In genomic region chr1:110004583-110004982, GRCh38 we compare ENCODE assay signal across 9 cellular contexts. TPM values are rescaled to one million over a fixed set of nuclear protein-coding genes. Genes with fewer than 3 reads are reported as not detected.
DNase-seq lines count a peak whose midpoint lies in the region; ATAC-seq, FAIRE-seq and TF ChIP-seq lines count a peak whose summit lies in the region.
"Had no signal": no experiment of that assay in that cellular context is flagged by ENCODE, and none has a peak within 500 bp of the region (broad histone marks: within the 10 kb centered on the region; RNA-seq: fewer than 3 reads in every experiment).

No MANE protein-coding gene starts in this region.

- H3K79me2 ChIP-seq in H1 (ENCODE audit: control insufficient read depth in 1 of 2, insufficient read depth in 2 of 2, low read length in 2 of 2) (peaks cover 0 to 44% of the 10 kb centered on the region in 2 experiments; a peak in 2 of 4 replicates), osteoblast (ENCODE audit: insufficient read depth, low read length) (peaks cover 73% of the 10 kb centered on the region)

- H3K27ac Mint-ChIP-seq in CD4-positive, alpha-beta T cell: no peak overlapping the region
- H3K27ac Mint-ChIP-seq in stimulated activated naive B cell treated with anti-CD40 and anti-IgM and Interleukin-4, amounts not matched to agents 10 μg/mL and 1 μg/mL and 100 μg/mL, for 72 hours: no peak overlapping the region
- H3K27ac Mint-ChIP-seq in glutamatergic neuron (ENCODE audit: unreplicated experiment): no peak overlapping the region

- H3K14ac ChIP-seq in H1 (ENCODE audit: insufficient read length): no peak overlapping the region

- TF ChIP-seq POLR2A in NB4 (IDR thresholded peaks at IDR 0.05; ENCODE audit: extremely low read depth, insufficient read length): no peak
- no peak for TF ChIP-seq POLR2A in H1 (IDR thresholded peaks at IDR 0.05; ENCODE audit: control extremely low read depth in 1 of 2, low read depth in 2 of 2, low read length in 2 of 2)

- H3K4me1 ChIP-seq in H1 (replicated peaks in 1 of 4; ENCODE audit: control insufficient read depth in 3 of 4, insufficient read depth in 4 of 4, low read length in 3 of 4) (peaks cover 9 to 25% (median 19%) of the 10 kb centered on the region in 4 experiments; a peak in 6 of 7 replicates), osteoblast (ENCODE audit: insufficient read depth, low read length) (peaks cover 48% of the 10 kb centered on the region)

- TF ChIP-seq CTCF in CD4-positive, alpha-beta T cell (IDR thresholded peaks at IDR 0.05): no peak
- no peak for TF ChIP-seq CTCF in NB4 (IDR thresholded peaks at IDR 0.05; ENCODE audit: low read depth, low read length)
- TF ChIP-seq CTCF in H1 (IDR thresholded peaks at IDR 0.05; ENCODE audit: control extremely low read depth in 1 of 3, insufficient read depth in 1 of 3, low read depth in 1 of 3, low read length in 3 of 3): no peak
- no peak for TF ChIP-seq CTCF in osteoblast (IDR thresholded peaks at IDR 0.05; ENCODE audit: extremely low read depth, low read depth, low read length)
- TF ChIP-seq CTCF in glutamatergic neuron (IDR thresholded peaks at IDR 0.05; ENCODE audit: partially characterized antibody, unreplicated experiment): no peak

- no peak overlapping the region for H2BK20ac ChIP-seq in H1 (ENCODE audit: low read length)

- no peak for TF ChIP-seq EP300 in H1 (IDR thresholded peaks at IDR 0.05; ENCODE audit: borderline replicate concordance in 1 of 2, low read depth in 2 of 2, low read length in 2 of 2)

- intact Hi-C loops in CD4-positive, alpha-beta T cell (cut with DNase I, micrococcal nuclease): no loop called here

- H2BK5ac ChIP-seq in H1 (ENCODE audit: low read depth, low read length): 0 out of 2 replicates have a peak overlapping the region, but pooled peaks have one; percentile 62

- POLR2A ChIA-PET in CD4-positive, alpha-beta T cell (lab: Charles Lee): interaction anchor here (1.4 kb wide), 1 partner anchor 20 kb away, joined by 7 read pairs; the partner anchor contains the start of gene AHCYL1
- POLR2A ChIA-PET in H1 (lab: Charles Lee; ENCODE audit: partially characterized antibody): interaction anchor here (1.4 to 1.9 kb wide), 3 partner anchors 9 to 20 kb away, joined by 3 to 9 read pairs (median 5); partner anchors contain the start of gene AHCYL1

- WGBS in H1 (ENCODE audit: extremely low coverage in 1 of 2, insufficient coverage in 1 of 2, insufficient read length in 1 of 2, insufficient replicate concordance in 2 of 2, low coverage in 1 of 2, low lambda C conversion rate in 2 of 2, missing lambda C conversion rate in 1 of 2), 2 experiments: 88% methylated on average over 1 of the region's 1 CpG; no CpG with 5 or more reads in 1 of the 2 experiments

- DNase-seq in CD4-positive, alpha-beta T cell: no peak
- DNase-seq in NB4 (ENCODE audit: low read depth) (no peak), H1 (ENCODE audit: low read depth in 1 of 2, low spot score in 2 of 2) (no peak), osteoblast (ENCODE audit: insufficient read length, low spot score, missing footprints) (no peak), UCSD-AML1 (lab: John Stamatoyannopoulos, UW; ENCODE audit: unreplicated experiment) (no peak), glutamatergic neuron (no peak), NCI-H226 (no peak)
- no peak for DNase-seq in stimulated activated naive B cell treated with anti-CD40 and anti-IgM and Interleukin-4, amounts not matched to agents 10 μg/mL and 1 μg/mL and 100 μg/mL, for 72 hours

- no peaks in the 10 kb centered on the region for H3K9me3 ChIP-seq in CD4-positive, alpha-beta T cell (ENCODE audit: control insufficient read depth, low read length)
- H3K9me3 ChIP-seq in H1 (ENCODE audit: insufficient read depth in 2 of 2, low read depth in 1 of 2, low read length in 1 of 2): no peaks in the 10 kb centered on the region
- no peaks in the 10 kb centered on the region for H3K9me3 ChIP-seq in osteoblast (ENCODE audit: low read depth, low read length)

- H3K27me3 ChIP-seq in CD4-positive, alpha-beta T cell (ENCODE audit: control insufficient read depth, insufficient read depth, low read length): no peaks in the 10 kb centered on the region
- H3K27me3 ChIP-seq in H1 (replicated peaks in 1 of 4; ENCODE audit: control insufficient read depth in 3 of 4, extremely low read depth in 1 of 4, insufficient read depth in 3 of 4, low read length in 3 of 4) (no peaks in the 10 kb centered on the region), osteoblast (ENCODE audit: insufficient read depth, low read length) (no peaks in the 10 kb centered on the region)

- H3K23ac ChIP-seq in H1 (ENCODE audit: insufficient read length): no peak overlapping the region

- H2BK15ac ChIP-seq in H1 (ENCODE audit: low read length): no peak overlapping the region

- H3K4me2 ChIP-seq in H1 (ENCODE audit: insufficient read depth in 1 of 2, low read depth in 2 of 2, low read length in 2 of 2): peak overlapping the region; percentile 43 to 74; a peak in 3 of 4 replicates
- peak overlapping the region; percentile 76 for H3K4me2 ChIP-seq in osteoblast (ENCODE audit: insufficient read depth, low read length)

- H3K18ac ChIP-seq in H1 (ENCODE audit: extremely low read depth, low read length): no peak overlapping the region

- CTCF ChIA-PET in CD4-positive, alpha-beta T cell (lab: Charles Lee): interaction anchor here (1.0 kb wide), 1 partner anchor 25 kb away, joined by 3 read pairs; no protein-coding TSS in a partner anchor
- CTCF ChIA-PET in H1 (lab: Charles Lee; ENCODE audit: partially characterized antibody): interaction anchor here (1.4 to 1.7 kb wide), 2 partner anchors 25 to 231 kb away, joined by 3 to 7 read pairs; no protein-coding TSS in a partner anchor

- H2AFZ ChIP-seq in H1 (ENCODE audit: low read length): no peak overlapping the region
- no peak overlapping the region for H2AFZ ChIP-seq in osteoblast (ENCODE audit: low read length)

- H3K56ac ChIP-seq in H1 (replicated peaks; ENCODE audit: insufficient read length, low read depth, low read length): no peak overlapping the region

- H3K36me3 ChIP-seq in H1 (ENCODE audit: control insufficient read depth in 2 of 4, insufficient read depth in 4 of 4, low read length in 3 of 4): peaks cover 5 to 7% (median 6%) of the 10 kb centered on the region in 4 experiments
- H3K36me3 ChIP-seq in osteoblast (ENCODE audit: insufficient read depth, low read length): peaks cover 8% of the 10 kb centered on the region

- no peaks in the 10 kb centered on the region for H3K27me3 Mint-ChIP-seq in CD4-positive, alpha-beta T cell
- H3K27me3 Mint-ChIP-seq in stimulated activated naive B cell treated with anti-CD40 and anti-IgM and Interleukin-4, amounts not matched to agents 10 μg/mL and 1 μg/mL and 100 μg/mL, for 72 hours: no peaks in the 10 kb centered on the region
- H3K27me3 Mint-ChIP-seq in glutamatergic neuron (ENCODE audit: unreplicated experiment): no peaks in the 10 kb centered on the region

- H3K79me1 ChIP-seq in H1 (ENCODE audit: low read depth, low read length): no peaks in the 10 kb centered on the region; the same call in 1 of the 2 replicates

- H3K36me3 Mint-ChIP-seq in CD4-positive, alpha-beta T cell (ENCODE audit: low read depth): peaks cover 10% of the 10 kb centered on the region
- H3K36me3 Mint-ChIP-seq in stimulated activated naive B cell treated with anti-CD40 and anti-IgM and Interleukin-4, amounts not matched to agents 10 μg/mL and 1 μg/mL and 100 μg/mL, for 72 hours: peaks cover 16 to 21% of the 10 kb centered on the region in 2 donors
- H3K36me3 Mint-ChIP-seq in glutamatergic neuron (ENCODE audit: unreplicated experiment): no peaks in the 10 kb centered on the region

- H2AK5ac ChIP-seq in H1 (ENCODE audit: low read depth, low read length): no peak overlapping the region

- peaks cover 42% of the 10 kb centered on the region for H3K4me1 Mint-ChIP-seq in CD4-positive, alpha-beta T cell (ENCODE audit: low read depth)
- H3K4me1 Mint-ChIP-seq in stimulated activated naive B cell treated with anti-CD40 and anti-IgM and Interleukin-4, amounts not matched to agents 10 μg/mL and 1 μg/mL and 100 μg/mL, for 72 hours: peaks cover 24 to 51% of the 10 kb centered on the region in 2 donors
- H3K4me1 Mint-ChIP-seq in glutamatergic neuron (ENCODE audit: low read depth, unreplicated experiment): peaks cover 35% of the 10 kb centered on the region

- TF ChIP-seq RAD21 in H1 (IDR thresholded peaks at IDR 0.05 in 1 of 2, conservative IDR thresholded peaks at IDR 0.05 in 1 of 2; ENCODE audit: low read depth in 2 of 2, low read length in 2 of 2): no peak

- H3K4me3 ChIP-seq in NB4 (ENCODE audit: low read depth, low read length): peak overlapping the region; percentile 32
- H3K4me3 ChIP-seq in H1 (ENCODE audit: extremely low read depth in 1 of 4, insufficient read depth in 2 of 4, low read depth in 3 of 4, low read length in 4 of 4): peak overlapping the region in 1 of 4 experiments; percentile 25; a peak in 1 of 8 replicates
- peak overlapping the region; percentile 40 for H3K4me3 ChIP-seq in osteoblast (ENCODE audit: insufficient read depth, low read length)

- no peak overlapping the region for H4K5ac ChIP-seq in H1 (ENCODE audit: insufficient read length, low read depth, low read length)

- H4K91ac ChIP-seq in H1 (replicated peaks; ENCODE audit: insufficient read length, low read length): no peak overlapping the region

- H3K9ac ChIP-seq in H1 (replicated peaks in 1 of 4; ENCODE audit: extremely low read depth in 1 of 4, low read depth in 3 of 4, low read length in 3 of 4): no peak overlapping the region

- peak overlapping the region; percentile 6 for H3K4me3 Mint-ChIP-seq in CD4-positive, alpha-beta T cell
- H3K4me3 Mint-ChIP-seq in stimulated activated naive B cell treated with anti-CD40 and anti-IgM and Interleukin-4, amounts not matched to agents 10 μg/mL and 1 μg/mL and 100 μg/mL, for 72 hours: no peak overlapping the region
- H3K4me3 Mint-ChIP-seq in glutamatergic neuron (ENCODE audit: unreplicated experiment): no peak overlapping the region

- ATAC-seq in CD4-positive, alpha-beta T cell (ENCODE audit: poor library complexity): no peak
- ATAC-seq in stimulated activated naive B cell treated with anti-CD40 and anti-IgM and Interleukin-4, amounts not matched to agents 10 μg/mL and 1 μg/mL and 100 μg/mL, for 72 hours (replicated peaks): no peak

- H2BK12ac ChIP-seq in H1 (ENCODE audit: low read depth, low read length): no peak overlapping the region

- no peak overlapping the region for H3K4ac ChIP-seq in H1 (replicated peaks; ENCODE audit: insufficient read length, low read depth, low read length)

- no peak overlapping the region for H2BK120ac ChIP-seq in H1 (replicated peaks; ENCODE audit: low read depth, low read length)

- no peaks in the 10 kb centered on the region for H3K9me3 Mint-ChIP-seq in CD4-positive, alpha-beta T cell
- no peaks in the 10 kb centered on the region for H3K9me3 Mint-ChIP-seq in stimulated activated naive B cell treated with anti-CD40 and anti-IgM and Interleukin-4, amounts not matched to agents 10 μg/mL and 1 μg/mL and 100 μg/mL, for 72 hours
- H3K9me3 Mint-ChIP-seq in glutamatergic neuron (ENCODE audit: unreplicated experiment): no peaks in the 10 kb centered on the region

- no peak overlapping the region for H4K8ac ChIP-seq in H1 (ENCODE audit: extremely low read depth, insufficient read depth, low read length)

- H4K20me1 ChIP-seq in H1 (replicated peaks in 1 of 2; ENCODE audit: control insufficient read depth in 1 of 2, insufficient read depth in 2 of 2, low read length in 2 of 2) (peaks cover 0 to 1% of the 10 kb centered on the region in 2 experiments), osteoblast (ENCODE audit: insufficient read depth, low read length) (peaks cover 20% of the 10 kb centered on the region)

- H3K23me2 ChIP-seq in H1 (ENCODE audit: low read depth, low read length): no peaks in the 10 kb centered on the region

- no peak for FAIRE-seq in H1 (lab: Jason Lieb, UNC)
- FAIRE-seq: frontal cortex had no signal

- H3K27ac ChIP-seq in CD4-positive, alpha-beta T cell (ENCODE audit: low read depth, low read length): no peak overlapping the region
- H3K27ac ChIP-seq in H1 (ENCODE audit: low read depth, low read length): no peak overlapping the region
- H3K27ac ChIP-seq in osteoblast (ENCODE audit: low read depth, low read length): peak overlapping the region; percentile 88

RNA-seq across cellular contexts. Expression of gene AHCYL1, which starts 20.0 kb away (rescaled TPM):
- 1 to 10 TPM; 6.9 to 8.4 TPM for total RNA-seq in CD4-positive, alpha-beta T cell
- 92.5 and 95.9 TPM in 2 replicates for total RNA-seq in H1 (2021; fragmentation: NEBNext Ultra II Directional; extraction: Animal tissue kit (Norgen Biotek cat#: 25700))
- 55.8 and 64.5 TPM in 2 replicates for polyA plus RNA-seq in H1 (2011; rRNA removed)
- polyA plus RNA-seq in H1 (2011; cell fraction: cytosol; rRNA removed): 62.7 TPM
- 54.7 TPM for polyA plus RNA-seq in H1 (2011; cell fraction: nucleus; rRNA removed)
- polyA plus RNA-seq in H1 (2012, experiment 1 of 2): 74.7 to 98.1 TPM (median 80.1 TPM) in 4 replicates
- 12.0 TPM for polyA plus RNA-seq in H1 (2012, experiment 2 of 2)
- 64.4 TPM for polyA plus RNA-seq in H1 (2013, experiment 1 of 2)
- 62.7 TPM for polyA plus RNA-seq in H1 (2013, experiment 2 of 2)
- 83.3 and 95.8 TPM in 2 replicates for polyA minus RNA-seq in H1 (2011; rRNA and poly(A)+ RNA removed)
- polyA minus RNA-seq in H1 (2011; cell fraction: cytosol; rRNA and poly(A)+ RNA removed): 46.4 TPM
- polyA minus RNA-seq in H1 (2011; cell fraction: nucleus; rRNA and poly(A)+ RNA removed): 34.2 TPM
- total RNA-seq in osteoblast: 56.8 and 61.0 TPM in 2 replicates
- total RNA-seq in glutamatergic neuron (ENCODE audit: unreplicated experiment): 73.8 TPM

RNA-seq across cellular contexts. Expression of gene STRIP1, which starts 29.8 kb away (rescaled TPM):
- 10 to 100 TPM; 74.3 to 80.9 TPM for total RNA-seq in CD4-positive, alpha-beta T cell
- total RNA-seq in H1 (2021; fragmentation: NEBNext Ultra II Directional; extraction: Animal tissue kit (Norgen Biotek cat#: 25700)): 45.1 and 45.6 TPM in 2 replicates
- 21.3 and 23.7 TPM in 2 replicates for polyA plus RNA-seq in H1 (2011; rRNA removed)
- 31.9 TPM for polyA plus RNA-seq in H1 (2011; cell fraction: cytosol; rRNA removed)
- 115 TPM for polyA plus RNA-seq in H1 (2011; cell fraction: nucleus; rRNA removed)
- polyA plus RNA-seq in H1 (2012, experiment 1 of 2): 31.9 to 37.5 TPM (median 34.3 TPM) in 4 replicates
- 15.7 TPM for polyA plus RNA-seq in H1 (2012, experiment 2 of 2)
- 24.5 TPM for polyA plus RNA-seq in H1 (2013, experiment 1 of 2)
- 23.5 TPM for polyA plus RNA-seq in H1 (2013, experiment 2 of 2)
- 75.4 and 77.6 TPM in 2 replicates for polyA minus RNA-seq in H1 (2011; rRNA and poly(A)+ RNA removed)
- 26.4 TPM for polyA minus RNA-seq in H1 (2011; cell fraction: cytosol; rRNA and poly(A)+ RNA removed)
- polyA minus RNA-seq in H1 (2011; cell fraction: nucleus; rRNA and poly(A)+ RNA removed): 81.9 TPM
- total RNA-seq in osteoblast: 51.0 and 51.4 TPM in 2 replicates
- total RNA-seq in glutamatergic neuron (ENCODE audit: unreplicated experiment): 90.2 TPM
